Comparison of ENCODE assay signal across 8 cellular contexts in genomic region chr2:197707316-197708213, GRCh38. TPM values are rescaled to one million over a fixed set of nuclear protein-coding genes. Genes with fewer than 3 reads are reported as not detected.
A peak's percentile ranks its signal among the peaks of the same experiment; 100 is the strongest.
DNase-seq lines count a peak whose midpoint lies in the region; ATAC-seq and TF ChIP-seq lines count a peak whose summit lies in the region.

No MANE protein-coding gene starts in this region.

- H3F3A ChIP-seq in PC-9 (ENCODE audit: insufficient read depth, low read depth) = no peaks in the 10 kb centered on the region; the same call in 1 of the 2 replicates

- H3K36me3 Mint-ChIP-seq in HFFc6 (ENCODE audit: low read depth) = peaks cover 3% of the 10 kb centered on the region; the same call in 1 of the 2 replicates
- H3K36me3 Mint-ChIP-seq in memory B cell = peaks cover 13% of the 10 kb centered on the region

- H3K9me3 Mint-ChIP-seq in HFFc6 (no peaks in the 10 kb centered on the region), memory B cell (no peaks in the 10 kb centered on the region)

- BruUV-seq in PC-9 (replicated peaks; lab: Mats Ljungman, UMichigan) = no TSS peak

- no peaks in the 10 kb centered on the region for H3K9me2 ChIP-seq in PC-9 (ENCODE audit: insufficient read depth)

- H3K27me3 ChIP-seq in PC-9 (ENCODE audit: insufficient read depth, low read depth) (no peaks in the 10 kb centered on the region), vagina (no peaks in the 10 kb centered on the region)

- peaks cover 54% of the 10 kb centered on the region for H3K79me2 ChIP-seq in PC-9 (ENCODE audit: low read depth)

- peak overlapping the region; percentile 89 for H3K4me3 Mint-ChIP-seq in HFFc6
- H3K4me3 Mint-ChIP-seq in memory B cell = peak overlapping the region; percentile 90

- H3K27ac ChIP-seq in PC-9 (peak overlapping the region; percentile 20; the same call in 1 of the 2 replicates), coronary artery (no peak overlapping the region), vagina (no peak overlapping the region)

- no peak for ATAC-seq in memory B cell (ENCODE audit: low read depth)

- H3K4me1 Mint-ChIP-seq in HFFc6 (ENCODE audit: low read depth) = peaks cover 55% of the 10 kb centered on the region
- H3K4me1 Mint-ChIP-seq in memory B cell = peaks cover 41% of the 10 kb centered on the region

- peak overlapping the region; percentile 33; the same call in 1 of the 2 replicates for H3K27ac Mint-ChIP-seq in HFFc6
- H3K27ac Mint-ChIP-seq in memory B cell = no peak overlapping the region

- POLR2A ChIA-PET in PC-9 (lab: Charles Lee; ENCODE audit: unreplicated experiment) = no interaction called here

- peak overlapping the region; percentile 78 for H3K4me2 ChIP-seq in PC-9

- H3K27me3 Mint-ChIP-seq in HFFc6 (ENCODE audit: insufficient read depth) (no peaks in the 10 kb centered on the region), memory B cell (peaks cover 1% of the 10 kb centered on the region)

- H2AFZ ChIP-seq in PC-9 = no peak overlapping the region

- peak; percentile 86 for TF ChIP-seq CTCF in HFFc6 (IDR thresholded peaks at IDR 0.05)
- peak; percentile 78 for TF ChIP-seq CTCF in PC-9 (conservative IDR thresholded peaks at IDR 0.05)
- TF ChIP-seq CTCF in coronary artery (IDR thresholded peaks at IDR 0.05) = peak; percentile 55
- TF ChIP-seq CTCF in vagina (IDR thresholded peaks at IDR 0.05) = peak; percentile 49 to 64 (median 58)

- DNase-seq in DMS 273 treated with DMSO at 0.1 percent for 48 hours (lab: John Stamatoyannopoulos, UW) = peak; percentile 43
- peak; percentile 65 for DNase-seq in HFFc6
- DNase-seq in PC-9 = peak in 1 of 2 experiments; percentile 40
- DNase-seq in coronary artery (ENCODE audit: low spot score) = no peak
- DNase-seq in memory B cell (ENCODE audit: low spot score in 2 of 2) = no peak
- DNase-seq in vagina (ENCODE audit: extremely low spot score in 2 of 2) = no peak
- DNase-seq in stimulated activated CD4-positive, alpha-beta T cell treated with anti-CD3 and anti-CD28 coated beads, Interleukin-4, amount 100 ng/mL, for 4 hours = no peak
- DNase-seq in T1000 (lab: John Stamatoyannopoulos, UW) = no peak

- H4K20me1 ChIP-seq in PC-9 (ENCODE audit: insufficient read depth) = peaks cover 19% of the 10 kb centered on the region

- intact Hi-C loops in PC-9 (cut with micrococcal nuclease; ENCODE audit: unreplicated experiment) (loop anchor here (2.0 to 10.0 kb wide), 7 partner anchors 70 to 1750 kb away; partner anchors contain the start of genes HSPE1, MOB4, SATB2 and SF3B1), vagina (cut with DNase I) (loop anchor here (10.0 kb wide), 1 partner anchor 203 kb away; the partner anchor contains the start of gene HSPE1)

- CTCF ChIA-PET in PC-9 (lab: Charles Lee) = no interaction called here

- H3K4me3 ChIP-seq in PC-9 = peak overlapping the region; percentile 98
- H3K4me3 ChIP-seq in coronary artery = peak overlapping the region; percentile 79
- H3K4me3 ChIP-seq in vagina = peak overlapping the region in 1 of 2 donors; percentile 93

- TF ChIP-seq POLR2A in vagina (IDR thresholded peaks at IDR 0.05) = no peak

- H3K36me3 ChIP-seq in PC-9 (ENCODE audit: low read depth) (peaks cover 23% of the 10 kb centered on the region; the same call in 1 of the 2 replicates), vagina (no peaks in the 10 kb centered on the region)

- H3K4me1 ChIP-seq in PC-9 (replicated peaks; ENCODE audit: insufficient read depth) = peaks cover 15% of the 10 kb centered on the region
- peaks cover 31% of the 10 kb centered on the region for H3K4me1 ChIP-seq in vagina

- H3K9me3 ChIP-seq in PC-9 (ENCODE audit: insufficient read depth, low read depth) (no peaks in the 10 kb centered on the region), vagina (no peaks in the 10 kb centered on the region)

RNA-seq across cellular contexts. Expression of gene MARS2, which starts 2.4 kb away (rescaled TPM):
- 1 to 10 TPM; 3.6 to 6.9 (median 4.3) TPM for total RNA-seq in HFFc6 (2021; fragmentation: NEBNext Ultra II Directional; extraction: Animal tissue kit (Norgen Biotek cat#: 25700))
- total RNA-seq in PC-9 (2021) (5.1 and 6.0 TPM in 2 replicates), vagina (8.3 TPM)

RNA-seq across cellular contexts. Expression of gene RFTN2, which starts 32.2 kb away (rescaled TPM):
- total RNA-seq in HFFc6 (2021; fragmentation: NEBNext Ultra II Directional; extraction: Animal tissue kit (Norgen Biotek cat#: 25700)) = under 1 TPM in 5 of 6 experiments, not detected in 1; 0.05 to 0.45 (median 0.13) TPM
- total RNA-seq in PC-9 (2021) (not detected in 2 replicates), vagina (10.8 TPM)

Comparison
In these comparisons a context has a peak if more than half of its experiments do, and no peak if none do; other contexts are left out.
1. DNase-seq: peak in DMS 273 treated with DMSO at 0.1 percent for 48 hours (single experiment) and HFFc6 (single experiment); none in coronary artery (single experiment), memory B cell (0 of 2), vagina (0 of 2), stimulated activated CD4-positive, alpha-beta T cell treated with anti-CD3 and anti-CD28 coated beads, Interleukin-4, amount 100 ng/mL, for 4 hours (0 of 2) and T1000 (single experiment).
2. Peak in every context shown above with its lines, with median percentiles within 50 percentile points of each other: CTCF ChIP-seq.